ENCODE assay signal across 22 cellular contexts in genomic region chr2:149094217-149095015, GRCh38. TPM values are rescaled to one million over a fixed set of nuclear protein-coding genes. Genes with fewer than 3 reads are reported as not detected.
DNase-seq lines count a peak whose midpoint lies in the region; ATAC-seq and TF ChIP-seq lines count a peak whose summit lies in the region.
"Had no signal": no experiment of that assay in that cellular context is flagged by ENCODE, and none has a peak within 500 bp of the region (broad histone marks: within the 10 kb centered on the region; RNA-seq: fewer than 3 reads in every experiment).

No MANE protein-coding gene starts in this region.

- H3K4me3 Mint-ChIP-seq in activated CD8-positive, alpha-beta T cell treated with anti-CD3 and anti-CD28 coated beads for 36 hours: no peak overlapping the region
- H3K4me3 Mint-ChIP-seq: activated naive CD8-positive, alpha-beta T cell treated with anti-CD3 and anti-CD28 coated beads, Interleukin-2, amount 10 ng/mL, durations not matched to agents 7 days and 5 days; activated T-cell treated with anti-CD3 and anti-CD28 coated beads, Interleukin-2, amount 50 U/mL, for 24 hours; T-helper 17 cell had no signal

- no peaks in the 10 kb centered on the region for H3K4me1 Mint-ChIP-seq in activated CD8-positive, alpha-beta T cell treated with anti-CD3 and anti-CD28 coated beads for 36 hours (ENCODE audit: low read depth)
- H3K4me1 Mint-ChIP-seq: activated naive CD8-positive, alpha-beta T cell treated with anti-CD3 and anti-CD28 coated beads, Interleukin-2, amount 10 ng/mL, durations not matched to agents 7 days and 5 days; T-helper 17 cell had no signal

- WGBS in mammary epithelial cell (ENCODE audit: low coverage, missing lambda C conversion rate): 43% methylated on average over 5 of the region's 5 CpGs

- H3K4me1 ChIP-seq in mammary epithelial cell (ENCODE audit: insufficient read depth, low read length) (no peaks in the 10 kb centered on the region), breast epithelium (no peaks in the 10 kb centered on the region), Peyer's patch (no peaks in the 10 kb centered on the region)
- H3K4me1 ChIP-seq: A549, uterus had no signal

- BruUV-seq in mammary epithelial cell (replicated peaks; lab: Mats Ljungman, UMichigan): no TSS peak

- intact Hi-C loops in mammary epithelial cell (cut with micrococcal nuclease): no loop called here
- intact Hi-C loops in breast epithelium (cut with DNase I; ENCODE audit: low total_unique reads): no loop called here
- intact Hi-C loops in activated CD8-positive, alpha-beta T cell treated with anti-CD3 and anti-CD28 coated beads for 36 hours (cut with micrococcal nuclease): no loop called here

- no peaks in the 10 kb centered on the region for H3K9me3 ChIP-seq in mammary epithelial cell (replicated peaks; ENCODE audit: insufficient read depth, low read length)
- no peaks in the 10 kb centered on the region for H3K9me3 ChIP-seq in breast epithelium
- no peaks in the 10 kb centered on the region for H3K9me3 ChIP-seq in Peyer's patch
- H3K9me3 ChIP-seq: A549, Caco-2, uterus had no signal

- TF ChIP-seq POLR2A in breast epithelium (IDR thresholded peaks at IDR 0.05) (no peak), Peyer's patch (IDR thresholded peaks at IDR 0.05) (no peak)

- peaks cover 18% of the 10 kb centered on the region for H3K27me3 Mint-ChIP-seq in activated CD8-positive, alpha-beta T cell treated with anti-CD3 and anti-CD28 coated beads for 36 hours

- H3K27ac Mint-ChIP-seq in activated CD8-positive, alpha-beta T cell treated with anti-CD3 and anti-CD28 coated beads for 36 hours: no peak overlapping the region
- H3K27ac Mint-ChIP-seq: activated naive CD8-positive, alpha-beta T cell treated with anti-CD3 and anti-CD28 coated beads, Interleukin-2, amount 10 ng/mL, durations not matched to agents 7 days and 5 days; activated T-cell treated with anti-CD3 and anti-CD28 coated beads, Interleukin-2, amount 50 U/mL, for 24 hours; T-helper 17 cell had no signal

- POLR2A ChIA-PET in activated CD8-positive, alpha-beta T cell treated with anti-CD3 and anti-CD28 coated beads for 36 hours (lab: Charles Lee): no interaction called here

- peak; percentile 12 for DNase-seq in mammary epithelial cell
- DNase-seq in breast epithelium (ENCODE audit: low spot score in 2 of 2): no peak
- DNase-seq in SW 1271 (lab: John Stamatoyannopoulos, UW): peak; percentile 10 to 68
- DNase-seq in iris pigment epithelial cell (ENCODE audit: low read depth): peak; percentile 76
- no peak for DNase-seq in activated T-cell treated with anti-CD3 and anti-CD28 coated beads for 4 hours
- no peak for DNase-seq in activated CD8-positive, alpha-beta T cell treated with anti-CD3 and anti-CD28 coated beads for 36 hours
- DNase-seq in Peyer's patch: no peak
- DNase-seq: activated CD4-positive, alpha-beta T cell treated with anti-CD3 and anti-CD28 coated beads for 4 hours; activated naive CD8-positive, alpha-beta T cell treated with anti-CD3 and anti-CD28 coated beads, Interleukin-2, amount 10 ng/mL, durations not matched to agents 7 days and 5 days; activated T-cell treated with anti-CD3 and anti-CD28 coated beads, Interleukin-2, amount 50 U/mL, for 24 hours; Caco-2; H7; KBM-7; left ventricle myocardium superior; NCI-H1436; NCI-H524; stimulated activated naive CD4-positive, alpha-beta T cell treated with Interleukin-2 at 50 U/mL for 16 hours; T-helper 17 cell; uterus had no signal

- in situ Hi-C loops in mammary epithelial cell (cut with MboI; ENCODE audit: low sequenced_read_pairs in 2 of 2): no loop called here

- H3K9ac ChIP-seq in mammary epithelial cell (ENCODE audit: insufficient read depth, low read length): no peak overlapping the region

- CTCF ChIA-PET in mammary epithelial cell (lab: Charles Lee; ENCODE audit: low non-redundant PET): no interaction called here
- CTCF ChIA-PET in activated CD8-positive, alpha-beta T cell treated with anti-CD3 and anti-CD28 coated beads for 36 hours (lab: Charles Lee): no interaction called here

- H3K79me2 ChIP-seq in mammary epithelial cell (ENCODE audit: insufficient read depth, low read length): no peaks in the 10 kb centered on the region

- dilution Hi-C loops in mammary epithelial cell (cut with HindIII; ENCODE audit: low sequenced_read_pairs): no loop called here

- H4K20me1 ChIP-seq in mammary epithelial cell (ENCODE audit: insufficient read depth, low read length): no peaks in the 10 kb centered on the region

- H3K36me3 ChIP-seq in mammary epithelial cell (ENCODE audit: insufficient read depth, low read length) (no peaks in the 10 kb centered on the region), breast epithelium (no peaks in the 10 kb centered on the region), Peyer's patch (no peaks in the 10 kb centered on the region)
- H3K36me3 ChIP-seq: uterus had no signal

- no peaks in the 10 kb centered on the region for H3K9me3 Mint-ChIP-seq in activated CD8-positive, alpha-beta T cell treated with anti-CD3 and anti-CD28 coated beads for 36 hours
- H3K9me3 Mint-ChIP-seq: activated naive CD8-positive, alpha-beta T cell treated with anti-CD3 and anti-CD28 coated beads, Interleukin-2, amount 10 ng/mL, durations not matched to agents 7 days and 5 days; activated T-cell treated with anti-CD3 and anti-CD28 coated beads, Interleukin-2, amount 50 U/mL, for 24 hours had no signal

- H2AFZ ChIP-seq in mammary epithelial cell (ENCODE audit: low read depth, low read length): no peak overlapping the region

- ATAC-seq in activated CD8-positive, alpha-beta T cell treated with anti-CD3 and anti-CD28 coated beads for 36 hours: no peak
- ATAC-seq in GM18511 (IDR thresholded peaks at IDR 0.05; ENCODE audit: unreplicated experiment): no peak
- ATAC-seq: A549, left ventricle myocardium superior, Panc1, T-helper 17 cell had no signal

- no peak overlapping the region for H3K4me2 ChIP-seq in mammary epithelial cell (ENCODE audit: insufficient read depth, low read depth, low read length)
- H3K4me2 ChIP-seq: A549 had no signal

- H3K4me3 ChIP-seq in mammary epithelial cell (replicated peaks in 1 of 3; ENCODE audit: insufficient read depth in 1 of 3, low read depth in 2 of 3, low read length in 3 of 3) (no peak overlapping the region), breast epithelium (no peak overlapping the region), Peyer's patch (no peak overlapping the region)
- H3K4me3 ChIP-seq: A549, uterus had no signal

- no peak overlapping the region for H3K27ac ChIP-seq in mammary epithelial cell (ENCODE audit: insufficient read depth, low read depth, low read length)
- H3K27ac ChIP-seq in breast epithelium: no peak overlapping the region
- no peak overlapping the region for H3K27ac ChIP-seq in Peyer's patch
- H3K27ac ChIP-seq: A549, uterus had no signal

- no peaks in the 10 kb centered on the region for H3K36me3 Mint-ChIP-seq in activated CD8-positive, alpha-beta T cell treated with anti-CD3 and anti-CD28 coated beads for 36 hours (ENCODE audit: low read depth)
- H3K36me3 Mint-ChIP-seq: activated naive CD8-positive, alpha-beta T cell treated with anti-CD3 and anti-CD28 coated beads, Interleukin-2, amount 10 ng/mL, durations not matched to agents 7 days and 5 days had no signal

- peaks cover 2% of the 10 kb centered on the region for H3K27me3 ChIP-seq in mammary epithelial cell (ENCODE audit: insufficient read depth, low read length)
- no peaks in the 10 kb centered on the region for H3K27me3 ChIP-seq in breast epithelium
- H3K27me3 ChIP-seq in Peyer's patch: no peaks in the 10 kb centered on the region
- H3K27me3 ChIP-seq: uterus had no signal

- TF ChIP-seq CTCF in mammary epithelial cell (conservative IDR thresholded peaks at IDR 0.05 in 1 of 2, IDR thresholded peaks at IDR 0.05 in 1 of 2; ENCODE audit: extremely low read depth in 1 of 2, insufficient read depth in 1 of 2, low read depth in 1 of 2, low read length in 2 of 2): no peak
- TF ChIP-seq CTCF in breast epithelium (IDR thresholded peaks at IDR 0.05): no peak
- no peak for TF ChIP-seq CTCF in activated CD8-positive, alpha-beta T cell treated with anti-CD3 and anti-CD28 coated beads for 36 hours (IDR thresholded peaks at IDR 0.05)
- TF ChIP-seq CTCF in Peyer's patch (IDR thresholded peaks at IDR 0.05): no peak

RNA-seq across cellular contexts. Expression of gene LYPD6B, which starts 55.9 kb away (rescaled TPM):
- total RNA-seq in mammary epithelial cell (1 to 10 TPM in 1 of 2 donors, under 1 TPM in 1; 0.33 to 3.0 TPM), breast epithelium (10 to 100 TPM in 2 of 3 donors, under 1 TPM in 1; 0.32 to 41.4 (median 21.0) TPM), Peyer's patch (1 to 10 TPM in 3 of 4 donors, not detected in 1; 2.0 to 4.4 (median 3.7) TPM)
- polyA plus RNA-seq in mammary epithelial cell: 0.29 TPM
- not detected for polyA minus RNA-seq in mammary epithelial cell
- total RNA-seq in activated CD8-positive, alpha-beta T cell treated with anti-CD3 and anti-CD28 coated beads for 36 hours: not detected
- total RNA-seq: activated naive CD8-positive, alpha-beta T cell treated with anti-CD3 and anti-CD28 coated beads, Interleukin-2, amount 10 ng/mL, durations not matched to agents 7 days and 5 days; left ventricle myocardium superior had no signal
- polyA plus RNA-seq: A549 had no signal

Comparison
In these comparisons a context has a peak if more than half of its experiments do, and no peak if none do; other contexts are left out.
1. DNase-seq: peak in mammary epithelial cell (single experiment), SW 1271 (2 of 2) and iris pigment epithelial cell (single experiment); none in breast epithelium (0 of 2), activated T-cell treated with anti-CD3 and anti-CD28 coated beads for 4 hours (single experiment), activated CD8-positive, alpha-beta T cell treated with anti-CD3 and anti-CD28 coated beads for 36 hours (single experiment) and Peyer's patch (0 of 3).